In the genomic region with DNA sequence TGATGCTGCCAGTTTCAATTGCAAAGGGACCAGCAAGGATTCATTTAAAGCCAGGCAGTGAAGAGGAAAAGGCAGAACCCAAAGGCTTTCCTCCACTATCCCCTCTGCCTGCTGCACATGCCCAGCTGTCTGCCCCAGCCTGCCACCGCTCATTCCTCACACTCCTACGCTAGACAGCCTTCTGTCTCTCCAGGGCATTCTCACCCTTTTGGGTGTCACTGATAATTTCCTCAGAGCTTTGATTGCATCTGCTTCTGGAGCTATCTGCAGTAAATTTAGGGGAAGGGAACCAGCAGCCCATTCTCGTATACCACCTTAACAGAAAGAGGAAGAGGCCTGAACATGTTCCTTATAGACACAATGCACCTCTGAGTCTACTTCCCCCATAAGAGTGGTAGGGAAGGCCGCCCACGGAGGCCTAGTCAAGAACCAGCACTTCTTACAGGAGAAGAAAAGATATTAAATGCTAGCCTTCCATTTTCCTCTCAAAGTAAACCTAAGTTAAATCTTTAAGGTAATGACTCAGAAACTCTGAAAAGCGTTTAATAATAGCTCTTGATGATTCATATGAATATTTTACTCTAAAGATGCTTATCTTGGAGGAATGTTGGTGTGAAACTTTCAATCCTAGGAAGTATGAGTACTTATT, we compare ENCODE assay signal across 13 cellular contexts. TPM values are rescaled to one million over a fixed set of nuclear protein-coding genes. Genes with fewer than 3 reads are reported as not detected.
A peak's percentile ranks its signal among the peaks of the same experiment; 100 is the strongest.
DNase-seq lines count a peak whose midpoint lies in the region; ATAC-seq and TF ChIP-seq lines count a peak whose summit lies in the region.
"Had no signal": no experiment of that assay in that cellular context is flagged by ENCODE, and none has a peak within 500 bp of the region (broad histone marks: within the 10 kb centered on the region; RNA-seq: fewer than 3 reads in every experiment).

No MANE protein-coding gene starts in this region.

- TF ChIP-seq CTCF in adrenal gland (IDR thresholded peaks at IDR 0.05): no peak

- no peak overlapping the region for H3K27ac ChIP-seq in ACC112 (ENCODE audit: low read depth, low read length)
- H3K27ac ChIP-seq in angular gyrus (ENCODE audit: low read depth, low read length): peak overlapping the region; percentile 84
- no peak overlapping the region for H3K27ac ChIP-seq in adrenal gland
- H3K27ac ChIP-seq: vagina had no signal

- DNase-seq in KBM-7 (peak; percentile 88), kidney tubule cell (ENCODE audit: low spot score) (peak; percentile 28), NCI-H2107 treated with DMSO at 0.1 percent for 48 hours (lab: John Stamatoyannopoulos, UW; ENCODE audit: unreplicated experiment) (no peak), adrenal gland (no peak)
- no peak for DNase-seq in activated CD8-positive, alpha-beta memory T cell treated with anti-CD3 and anti-CD28 coated beads, Interleukin-2, amount 50 U/mL, for 48 hours
- DNase-seq: activated naive CD8-positive, alpha-beta T cell treated with anti-CD3 and anti-CD28 coated beads for 36 hours; BE2C; NCI-H82; stimulated activated CD4-positive, alpha-beta T cell treated with anti-CD3 and anti-CD28 coated beads, Interleukin-4, amount 100 ng/mL, for 4 hours had no signal

- ATAC-seq in GM18909 (IDR thresholded peaks at IDR 0.05; ENCODE audit: poor library complexity, unreplicated experiment): no peak

- H3K4me3 ChIP-seq in ACC112 (ENCODE audit: low read depth, low read length) (no peak overlapping the region), adrenal gland (no peak overlapping the region)
- H3K4me3 ChIP-seq: vagina had no signal

- in situ Hi-C loops in KBM-7 (cut with MboI; ENCODE audit: low pct_unique_long_range_greater_than_20kb, low sequenced_read_pairs): no loop called here

- no peak for TF ChIP-seq POLR2A in adrenal gland (IDR thresholded peaks at IDR 0.05)

- H3K36me3 ChIP-seq in ACC112 (ENCODE audit: insufficient read depth, low read length) (no peaks in the 10 kb centered on the region), adrenal gland (replicated peaks in 1 of 2) (no peaks in the 10 kb centered on the region)
- H3K36me3 ChIP-seq: BE2C, vagina had no signal

- intact Hi-C loops in adrenal gland (cut with DNase I): no loop called here

- H3K27me3 ChIP-seq in ACC112 (ENCODE audit: insufficient read depth, low read length): peaks cover 2% of the 10 kb centered on the region; the same call in 1 of the 2 replicates
- H3K27me3 ChIP-seq in adrenal gland: no peaks in the 10 kb centered on the region
- H3K27me3 ChIP-seq: BE2C, vagina had no signal

- H3K9me3 ChIP-seq in adrenal gland (replicated peaks in 1 of 3): no peaks in the 10 kb centered on the region
- H3K9me3 ChIP-seq: BE2C, vagina had no signal

- peaks cover 10% of the 10 kb centered on the region for H3K4me1 ChIP-seq in ACC112 (ENCODE audit: control insufficient read depth, insufficient read depth, low read length, unreplicated experiment)
- H3K4me1 ChIP-seq in adrenal gland (replicated peaks in 1 of 2): no peaks in the 10 kb centered on the region
- H3K4me1 ChIP-seq: BE2C had no signal

- peak overlapping the region; percentile 41 for H2AFZ ChIP-seq in ACC112 (ENCODE audit: low read length, unreplicated experiment)

- no peaks in the 10 kb centered on the region for H3K79me2 ChIP-seq in ACC112 (ENCODE audit: control insufficient read depth, insufficient read depth, low read length, unreplicated experiment)

- 64 to 66% (median 66%) methylated on average over 6 of the region's 6 CpGs for WGBS in adrenal gland, 4 donors

RNA-seq across cellular contexts. Expression of gene NUDT16, which starts 20.9 kb away (rescaled TPM):
- total RNA-seq in adrenal gland: 10 to 100 TPM; 13.6 to 39.5 (median 26.4) TPM
- 10 to 100 TPM; 16.1 to 42.2 (median 20.5) TPM for polyA plus RNA-seq in adrenal gland

Comparison
In these comparisons a context has a peak if more than half of its experiments do, and no peak if none do; other contexts are left out.
1. DNase-seq: peak in KBM-7 (single experiment) and kidney tubule cell (single experiment); none in activated CD8-positive, alpha-beta memory T cell treated with anti-CD3 and anti-CD28 coated beads, Interleukin-2, amount 50 U/mL, for 48 hours (single experiment), NCI-H2107 treated with DMSO at 0.1 percent for 48 hours (single experiment) and adrenal gland (0 of 7).